30 cellular contexts compared by ENCODE assay signal in the genomic region with DNA sequence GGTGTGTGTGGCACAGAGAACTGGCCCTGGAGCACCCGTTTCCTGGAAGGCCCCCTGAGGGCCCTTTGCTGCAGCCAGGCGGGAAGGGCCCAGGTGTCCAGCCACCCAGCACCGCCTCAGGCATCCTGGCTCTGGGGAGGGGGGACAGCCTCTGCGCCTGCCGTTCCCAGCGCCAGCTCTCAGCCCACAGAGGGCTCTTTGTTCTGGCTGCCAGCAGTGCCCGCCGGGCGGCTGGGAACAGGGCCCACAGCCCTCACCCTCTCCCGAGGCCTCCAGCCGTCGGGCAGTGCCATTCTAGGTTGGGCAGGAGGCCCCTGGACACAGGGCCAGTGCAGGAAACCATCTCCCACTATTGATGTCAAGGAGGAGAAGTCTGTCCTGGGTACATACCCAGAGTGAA. TPM values are rescaled to one million over a fixed set of nuclear protein-coding genes. Genes with fewer than 3 reads are reported as not detected.
DNase-seq lines count a peak whose midpoint lies in the region; ATAC-seq, FAIRE-seq and TF ChIP-seq lines count a peak whose summit lies in the region.
"Had no signal": no experiment of that assay in that cellular context is flagged by ENCODE, and none has a peak within 500 bp of the region (broad histone marks: within the 10 kb centered on the region; RNA-seq: fewer than 3 reads in every experiment).

No MANE protein-coding gene starts in this region.

- DNase-seq in neural progenitor cell (ENCODE audit: low spot score) (no peak), testis (peak; percentile 56), GM19238 (ENCODE audit: insufficient read length, low spot score) (no peak), GM12892 (ENCODE audit: insufficient read length) (no peak), PC-3 (no peak)
- DNase-seq: activated CD4-positive, alpha-beta T cell treated with anti-CD3 and anti-CD28 coated beads for 1 hour; activated CD8-positive, alpha-beta memory T cell treated with anti-CD3 and anti-CD28 coated beads for 24 hours; activated naive CD4-positive, alpha-beta T cell treated with Interleukin-2 at 50 U/mL for 16 hours; activated T-cell treated with anti-CD3 and anti-CD28 coated beads, Interleukin-2, amount 50 U/mL, for 24 hours; cerebellar nuclear complex; DMS53; effector CD4-positive, alpha-beta T cell; GDM1; HFFc6; KBM-7; NCI-H1694 treated with DMSO at 0.1 percent for 48 hours; NCI-H2227 treated with DMSO at 0.1 percent for 48 hours; NCI-H774; ovary; sigmoid colon; stimulated activated CD8-positive, alpha-beta memory T cell treated with anti-CD3 and anti-CD28 coated beads, Interleukin-4, amount 100 ng/mL, for 48 hours; SW 1271 had no signal

- no peak overlapping the region for H3K9ac ChIP-seq in neural progenitor cell
- no peak overlapping the region for H3K9ac ChIP-seq in PC-3 (ENCODE audit: low read length)

- H3K79me2 ChIP-seq in neural progenitor cell (ENCODE audit: low read depth) (no peaks in the 10 kb centered on the region), PC-3 (ENCODE audit: low read length) (no peaks in the 10 kb centered on the region)

- H3K4me3 Mint-ChIP-seq in neural progenitor cell = no peak overlapping the region
- H3K4me3 Mint-ChIP-seq: activated T-cell treated with anti-CD3 and anti-CD28 coated beads, Interleukin-2, amount 50 U/mL, for 24 hours; HFFc6; memory B cell had no signal

- no TSS peak for BruUV-seq in PC-3 (replicated peaks; lab: Mats Ljungman, UMichigan)

- no peak for FAIRE-seq in GM12892 (lab: Jason Lieb, UNC)

- intact Hi-C loops in testis (cut with DNase I; ENCODE audit: low total_unique reads) (no loop called here), PC-3 (cut with micrococcal nuclease) (no loop called here)

- H3K4me3 ChIP-seq in gastroesophageal sphincter (no peak overlapping the region), neural progenitor cell (no peak overlapping the region), testis (no peak overlapping the region), PC-3 (ENCODE audit: low read length) (no peak overlapping the region)
- H3K4me3 ChIP-seq: ovary, sigmoid colon, vagina had no signal

- POLR2A ChIA-PET in PC-3 (lab: Charles Lee; ENCODE audit: unreplicated experiment) = no interaction called here

- peaks cover 9% of the 10 kb centered on the region for H3K4me1 Mint-ChIP-seq in neural progenitor cell
- H3K4me1 Mint-ChIP-seq: memory B cell had no signal

- peak overlapping the region; percentile 46 for H3K27ac Mint-ChIP-seq in neural progenitor cell
- H3K27ac Mint-ChIP-seq: activated T-cell treated with anti-CD3 and anti-CD28 coated beads, Interleukin-2, amount 50 U/mL, for 24 hours; HFFc6; memory B cell had no signal

- H3F3A ChIP-seq in neural progenitor cell (ENCODE audit: low read depth) = no peaks in the 10 kb centered on the region
- H3F3A ChIP-seq in PC-3 (ENCODE audit: low read length, unreplicated experiment) = no peaks in the 10 kb centered on the region

- no CpG with 5 or more reads among the region's 12 CpGs for whole genome bisulfite sequencing in gastroesophageal sphincter (ENCODE audit: low coverage in 1 of 2), 2 donors
- WGBS in testis, 2 donors = 70% methylated on average over 12 of the region's 12 CpGs; no CpG with 5 or more reads in 1 of the 2 donors

- TF ChIP-seq CTCF in gastroesophageal sphincter (IDR thresholded peaks at IDR 0.05) (no peak), neural progenitor cell (IDR thresholded peaks at IDR 0.05) (no peak), testis (IDR thresholded peaks at IDR 0.05) (no peak), PC-3 (conservative IDR thresholded peaks at IDR 0.05; ENCODE audit: low read depth, low read length) (no peak)

- H3K9me3 Mint-ChIP-seq in neural progenitor cell = no peaks in the 10 kb centered on the region
- H3K9me3 Mint-ChIP-seq: activated T-cell treated with anti-CD3 and anti-CD28 coated beads, Interleukin-2, amount 50 U/mL, for 24 hours; HFFc6; memory B cell had no signal

- TF ChIP-seq POLR2A in gastroesophageal sphincter (IDR thresholded peaks at IDR 0.05) (no peak), testis (IDR thresholded peaks at IDR 0.05) (no peak), GM12892 (IDR thresholded peaks at IDR 0.05; ENCODE audit: low read depth, low read length) (no peak)

- ATAC-seq in gastroesophageal sphincter (peak; percentile 16), PC-3 (no peak)

- H3K27ac ChIP-seq in angular gyrus (ENCODE audit: low read depth, low read length) (peak overlapping the region; percentile 92), gastroesophageal sphincter (no peak overlapping the region), neural progenitor cell (no peak overlapping the region), testis (no peak overlapping the region), PC-3 (ENCODE audit: low read length) (no peak overlapping the region)
- H3K27ac ChIP-seq: ovary, sigmoid colon, vagina had no signal

- TF ChIP-seq EP300 in gastroesophageal sphincter (IDR thresholded peaks at IDR 0.05) = no peak

- no peaks in the 10 kb centered on the region for H3K9me2 ChIP-seq in PC-3 (replicated peaks; ENCODE audit: low read length)

- H3K4me1 ChIP-seq in gastroesophageal sphincter (no peaks in the 10 kb centered on the region), neural progenitor cell (no peaks in the 10 kb centered on the region), testis (peaks cover 6% of the 10 kb centered on the region), PC-3 (ENCODE audit: insufficient read depth, low read length) (no peaks in the 10 kb centered on the region)
- H3K4me1 ChIP-seq: sigmoid colon, vagina had no signal

- H3K27me3 Mint-ChIP-seq in neural progenitor cell (ENCODE audit: insufficient read depth, low read depth) = peaks cover 8% of the 10 kb centered on the region
- H3K27me3 Mint-ChIP-seq: activated T-cell treated with anti-CD3 and anti-CD28 coated beads, Interleukin-2, amount 50 U/mL, for 24 hours had no signal

- no peak overlapping the region for H3K4me2 ChIP-seq in neural progenitor cell
- no peak overlapping the region for H3K4me2 ChIP-seq in PC-3 (ENCODE audit: low read length)

- H4K20me1 ChIP-seq in neural progenitor cell (ENCODE audit: low read depth) (no peaks in the 10 kb centered on the region), PC-3 (ENCODE audit: low read length) (no peaks in the 10 kb centered on the region)

- no peaks in the 10 kb centered on the region for H3K36me3 Mint-ChIP-seq in neural progenitor cell
- H3K36me3 Mint-ChIP-seq: memory B cell had no signal

- no peaks in the 10 kb centered on the region for H3K9me3 ChIP-seq in gastroesophageal sphincter
- no peaks in the 10 kb centered on the region for H3K9me3 ChIP-seq in neural progenitor cell (ENCODE audit: low read depth)
- H3K9me3 ChIP-seq in testis = no peaks in the 10 kb centered on the region
- no peaks in the 10 kb centered on the region for H3K9me3 ChIP-seq in PC-3 (ENCODE audit: low read length)
- H3K9me3 ChIP-seq: ovary, sigmoid colon, vagina had no signal

- H2AFZ ChIP-seq in neural progenitor cell (replicated peaks) (no peak overlapping the region), PC-3 (ENCODE audit: low read length) (no peak overlapping the region)

- CTCF ChIA-PET in PC-3 (lab: Charles Lee) = no interaction called here

- H3K36me3 ChIP-seq in gastroesophageal sphincter (no peaks in the 10 kb centered on the region), neural progenitor cell (no peaks in the 10 kb centered on the region), testis (ENCODE audit: low read depth, missing control alignments) (no peaks in the 10 kb centered on the region), PC-3 (ENCODE audit: low read depth, low read length) (no peaks in the 10 kb centered on the region)
- H3K36me3 ChIP-seq: ovary, sigmoid colon, vagina had no signal

- H3K27me3 ChIP-seq in gastroesophageal sphincter (no peaks in the 10 kb centered on the region), neural progenitor cell (no peaks in the 10 kb centered on the region), testis (no peaks in the 10 kb centered on the region), PC-3 (ENCODE audit: low read length) (no peaks in the 10 kb centered on the region)
- H3K27me3 ChIP-seq: ovary, sigmoid colon, vagina had no signal

RNA-seq across cellular contexts. Expression of a gene that starts 8.3 kb away (rescaled TPM):
- total RNA-seq in gastroesophageal sphincter (under 1 TPM in 2 of 4 donors, not detected in 2; 0.35 TPM), neural progenitor cell (ENCODE audit: low replicate concordance) (0.17 and 0.77 TPM in 2 replicates), testis (1 to 10 TPM; 4.3 to 5.4 TPM), PC-3 (2014; rRNA removed) (0.17 and 3.3 TPM in 2 replicates)
- 3.4 TPM for polyA plus RNA-seq in testis (ENCODE audit: insufficient read depth, low read depth, low replicate concordance)
- polyA plus RNA-seq in GM12892 (2012; ENCODE audit: missing spikeins) = not detected
- total RNA-seq: epithelial cell of proximal tubule, fibroblast of villous mesenchyme, HT-29 had no signal

RNA-seq across cellular contexts. Expression of a gene that starts 22.0 kb away (rescaled TPM):
- not detected for total RNA-seq in gastroesophageal sphincter
- total RNA-seq in neural progenitor cell (ENCODE audit: low replicate concordance) = 0.03 TPM in 1 of 2 replicates, not detected in the other
- 1 to 10 TPM in 1 of 2 donors, under 1 TPM in 1; 0.93 to 1.2 TPM for total RNA-seq in testis
- polyA plus RNA-seq in testis (ENCODE audit: insufficient read depth, low read depth, low replicate concordance) = 2.3 TPM
- not detected for polyA plus RNA-seq in GM12892 (2012; ENCODE audit: missing spikeins)
- 0.22 TPM in 1 of 2 replicates, not detected in the other for total RNA-seq in PC-3 (2014; rRNA removed)
- total RNA-seq: epithelial cell of proximal tubule, fibroblast of villous mesenchyme, HFFc6, kidney epithelial cell, ovary, sigmoid colon, vagina had no signal
- polyA plus RNA-seq: ovary had no signal

RNA-seq across cellular contexts. Expression of a gene that starts 22.6 kb away (rescaled TPM):
- total RNA-seq in gastroesophageal sphincter = 100 to 1,000 TPM; 172 to 262 (median 222) TPM
- total RNA-seq in neural progenitor cell (ENCODE audit: low replicate concordance) = 249 and 321 TPM in 2 replicates
- total RNA-seq in testis = 100 to 1,000 TPM; 239 to 343 TPM
- 238 TPM for polyA plus RNA-seq in testis (ENCODE audit: insufficient read depth, low read depth, low replicate concordance)
- polyA plus RNA-seq in GM12892 (2012; ENCODE audit: missing spikeins) = 116 TPM
- total RNA-seq in PC-3 (2014; rRNA removed) = 221 and 254 TPM in 2 replicates

RNA-seq across cellular contexts. Expression of a gene that starts 55.6 kb away (rescaled TPM):
- 10 to 100 TPM; 29.1 to 54.9 (median 44.2) TPM for total RNA-seq in gastroesophageal sphincter
- 0.80 and 8.6 TPM in 2 replicates for total RNA-seq in neural progenitor cell (ENCODE audit: low replicate concordance)
- total RNA-seq in testis = 10 to 100 TPM; 12.9 to 26.7 TPM
- polyA plus RNA-seq in testis (ENCODE audit: insufficient read depth, low read depth, low replicate concordance) = 30.2 TPM
- 0.30 TPM for polyA plus RNA-seq in GM12892 (2012; ENCODE audit: missing spikeins)
- 40.1 and 63.9 TPM in 2 replicates for total RNA-seq in PC-3 (2014; rRNA removed)

RNA-seq across cellular contexts. Expression of a gene that starts 58.3 kb away (rescaled TPM):
- total RNA-seq in gastroesophageal sphincter (10 to 100 TPM in 3 of 4 donors, 1 to 10 TPM in 1; 6.7 to 33.5 (median 16.3) TPM), neural progenitor cell (ENCODE audit: low replicate concordance) (14.5 and 42.5 TPM in 2 replicates), testis (1 to 10 TPM; 6.9 to 8.3 TPM), PC-3 (2014; rRNA removed) (47.3 and 50.5 TPM in 2 replicates)
- polyA plus RNA-seq in testis (ENCODE audit: insufficient read depth, low read depth, low replicate concordance) = 7.5 TPM
- 0.42 TPM for polyA plus RNA-seq in GM12892 (2012; ENCODE audit: missing spikeins)
